In genomic region chr6:169905041-169905807, GRCh38 we compare ENCODE assay signal across 11 cellular contexts.
DNase-seq lines count a peak whose midpoint lies in the region; ATAC-seq, FAIRE-seq and TF ChIP-seq lines count a peak whose summit lies in the region.
"Had no signal": no experiment of that assay in that cellular context is flagged by ENCODE, and none has a peak within 500 bp of the region (broad histone marks: within the 10 kb centered on the region; RNA-seq: fewer than 3 reads in every experiment).

No MANE protein-coding gene starts in this region.

- H3K4me1 Mint-ChIP-seq in activated CD4-positive, alpha-beta T cell treated with anti-CD3 and anti-CD28 coated beads, Interleukin-2, amount 10 ng/mL, durations not matched to agents 7 days and 5 days = no peaks in the 10 kb centered on the region

- peak; percentile 83 for ATAC-seq in left lobe of liver

- CTCF ChIA-PET in activated CD4-positive, alpha-beta T cell treated with anti-CD3 and anti-CD28 coated beads, Interleukin-2, amount 10 ng/mL, durations not matched to agents 7 days and 5 days (lab: Charles Lee) = no interaction called here

- TF ChIP-seq CTCF in bronchial epithelial cell (IDR thresholded peaks at IDR 0.05; ENCODE audit: insufficient read depth, low read length, severe bottlenecking) (no peak), tibial nerve (IDR thresholded peaks at IDR 0.05) (no peak), coronary artery (IDR thresholded peaks at IDR 0.05) (no peak)

- H3K36me3 ChIP-seq in bronchial epithelial cell (ENCODE audit: control insufficient read depth, insufficient read depth, low read length) = no peaks in the 10 kb centered on the region
- H3K36me3 ChIP-seq in tibial nerve = no peaks in the 10 kb centered on the region

- no peak for FAIRE-seq in bronchial epithelial cell (lab: Jason Lieb, UNC)

- 37 to 59% methylated on average over 13 to 20 of the region's 20 CpGs for WGBS in tibial nerve, 2 donors

- POLR2A ChIA-PET in activated CD4-positive, alpha-beta T cell treated with anti-CD3 and anti-CD28 coated beads, Interleukin-2, amount 10 ng/mL, durations not matched to agents 7 days and 5 days (lab: Charles Lee) = no interaction called here

- peaks cover 0 to 24% (median 0%) of the 10 kb centered on the region in 4 donors for H3K4me1 ChIP-seq in tibial nerve
- H3K4me1 ChIP-seq: psoas muscle had no signal

- peaks cover 6% of the 10 kb centered on the region for H3K9me3 Mint-ChIP-seq in activated CD4-positive, alpha-beta T cell treated with anti-CD3 and anti-CD28 coated beads, Interleukin-2, amount 10 ng/mL, durations not matched to agents 7 days and 5 days

- no peaks in the 10 kb centered on the region for H3K27me3 Mint-ChIP-seq in activated CD4-positive, alpha-beta T cell treated with anti-CD3 and anti-CD28 coated beads, Interleukin-2, amount 10 ng/mL, durations not matched to agents 7 days and 5 days

- H3K4me3 Mint-ChIP-seq in activated CD4-positive, alpha-beta T cell treated with anti-CD3 and anti-CD28 coated beads, Interleukin-2, amount 10 ng/mL, durations not matched to agents 7 days and 5 days = no peak overlapping the region

- peaks cover 2% of the 10 kb centered on the region for H3K27me3 ChIP-seq in bronchial epithelial cell (ENCODE audit: control insufficient read depth, insufficient read depth, low read length)
- H3K27me3 ChIP-seq in tibial nerve = no peaks in the 10 kb centered on the region

- H3K36me3 Mint-ChIP-seq in activated CD4-positive, alpha-beta T cell treated with anti-CD3 and anti-CD28 coated beads, Interleukin-2, amount 10 ng/mL, durations not matched to agents 7 days and 5 days (ENCODE audit: low read depth) = no peaks in the 10 kb centered on the region

- H3K27ac ChIP-seq in tibial nerve (peak overlapping the region in 1 of 4 donors; percentile 24), coronary artery (no peak overlapping the region)
- H3K27ac ChIP-seq: psoas muscle had no signal

- TF ChIP-seq EP300 in tibial nerve (IDR thresholded peaks at IDR 0.05) = peak; percentile 35 to 77

- H3K27ac Mint-ChIP-seq in activated CD4-positive, alpha-beta T cell treated with anti-CD3 and anti-CD28 coated beads, Interleukin-2, amount 10 ng/mL, durations not matched to agents 7 days and 5 days = no peak overlapping the region

- H3K9me3 ChIP-seq in tibial nerve = peaks cover 0 to 3% (median 0%) of the 10 kb centered on the region in 4 donors
- H3K9me3 ChIP-seq: psoas muscle had no signal

- no peak overlapping the region for H3K4me3 ChIP-seq in bronchial epithelial cell (ENCODE audit: low read depth, low read length)
- H3K4me3 ChIP-seq in tibial nerve = no peak overlapping the region
- no peak overlapping the region for H3K4me3 ChIP-seq in coronary artery
- H3K4me3 ChIP-seq: psoas muscle had no signal

- no peak for TF ChIP-seq POLR2A in tibial nerve (IDR thresholded peaks at IDR 0.05)

- peak; percentile 45 for DNase-seq in NCI-H2029 (lab: John Stamatoyannopoulos, UW)
- no peak for DNase-seq in NCI-H2029 treated with DMSO at 0.1 percent for 48 hours (lab: John Stamatoyannopoulos, UW)
- DNase-seq in bronchial epithelial cell (ENCODE audit: low read depth) = peak; percentile 65
- peak; percentile 88 for DNase-seq in left lobe of liver (ENCODE audit: low spot score)
- peak in 1 of 2 donors; percentile 57 for DNase-seq in tibial nerve (ENCODE audit: low spot score in 2 of 2)
- no peak for DNase-seq in activated CD4-positive, alpha-beta T cell treated with anti-CD3 and anti-CD28 coated beads, Interleukin-2, amount 10 ng/mL, durations not matched to agents 7 days and 5 days
- DNase-seq in coronary artery (ENCODE audit: low spot score) = no peak
- DNase-seq in stimulated activated naive CD4-positive, alpha-beta T cell (lab: John Stamatoyannopoulos, UW) = no peak
- DNase-seq: activated T-cell treated with anti-CD3 and anti-CD28 coated beads, Interleukin-2, amount 50 U/mL, for 1 hour; psoas muscle; T-helper 2 cell had no signal

Comparison
In these comparisons a context has a peak if more than half of its experiments do, and no peak if none do; other contexts are left out.
1. DNase-seq: peak in NCI-H2029 (single experiment), bronchial epithelial cell (single experiment) and left lobe of liver (single experiment); none in NCI-H2029 treated with DMSO at 0.1 percent for 48 hours (single experiment), activated CD4-positive, alpha-beta T cell treated with anti-CD3 and anti-CD28 coated beads, Interleukin-2, amount 10 ng/mL, durations not matched to agents 7 days and 5 days (single experiment), coronary artery (single experiment) and stimulated activated naive CD4-positive, alpha-beta T cell (0 of 6).